ENCODE assay signal across 13 cellular contexts in genomic region chr16:70701998-70702397, GRCh38. TPM values are rescaled to one million over a fixed set of nuclear protein-coding genes. Genes with fewer than 3 reads are reported as not detected.
DNase-seq lines count a peak whose midpoint lies in the region; ATAC-seq and TF ChIP-seq lines count a peak whose summit lies in the region.
"Had no signal": no experiment of that assay in that cellular context is flagged by ENCODE, and none has a peak within 500 bp of the region (broad histone marks: within the 10 kb centered on the region; RNA-seq: fewer than 3 reads in every experiment).

No MANE protein-coding gene starts in this region.

- ATAC-seq in heart left ventricle (no peak), HG03342 (IDR thresholded peaks at IDR 0.05; ENCODE audit: unreplicated experiment) (no peak), HG02852 (IDR thresholded peaks at IDR 0.05; ENCODE audit: unreplicated experiment) (no peak)
- ATAC-seq: mucosa of descending colon had no signal

- H3K4me1 Mint-ChIP-seq in dendritic cell treated with granulocyte-macrophage colony-stimulating factor and Interleukin-4, amounts not matched to agents 40 ng/mL and 50 ng/mL, for 4 days (ENCODE audit: low read depth) = peaks cover 75% of the 10 kb centered on the region
- peaks cover 31% of the 10 kb centered on the region for H3K4me1 Mint-ChIP-seq in neural progenitor cell

- H3K4me3 Mint-ChIP-seq in dendritic cell treated with granulocyte-macrophage colony-stimulating factor and Interleukin-4, amounts not matched to agents 40 ng/mL and 50 ng/mL, for 4 days = peak overlapping the region; percentile 4
- H3K4me3 Mint-ChIP-seq in neural progenitor cell = no peak overlapping the region
- H3K4me3 Mint-ChIP-seq: T-helper 1 cell treated with Interleukin-12 subunit alpha and Interleukin-12 subunit beta and Interleukin-4 antibody, amounts not matched to agents 30 μg/mL and 1 μg/mL, for 36 hours had no signal

- H3K9me3 Mint-ChIP-seq in dendritic cell treated with granulocyte-macrophage colony-stimulating factor and Interleukin-4, amounts not matched to agents 40 ng/mL and 50 ng/mL, for 4 days = no peaks in the 10 kb centered on the region
- no peaks in the 10 kb centered on the region for H3K9me3 Mint-ChIP-seq in neural progenitor cell
- H3K9me3 Mint-ChIP-seq: T-helper 1 cell treated with Interleukin-12 subunit alpha and Interleukin-12 subunit beta and Interleukin-4 antibody, amounts not matched to agents 30 μg/mL and 1 μg/mL, for 36 hours had no signal

- peaks cover 95% of the 10 kb centered on the region for H3K36me3 Mint-ChIP-seq in dendritic cell treated with granulocyte-macrophage colony-stimulating factor and Interleukin-4, amounts not matched to agents 40 ng/mL and 50 ng/mL, for 4 days (ENCODE audit: low read depth)
- peaks cover 3% of the 10 kb centered on the region for H3K36me3 Mint-ChIP-seq in neural progenitor cell

- TF ChIP-seq POLR2A in heart left ventricle (IDR thresholded peaks at IDR 0.05) (no peak), vagina (IDR thresholded peaks at IDR 0.05) (no peak)

- H3K9me3 ChIP-seq in left ventricle myocardium inferior (replicated peaks) (no peaks in the 10 kb centered on the region), heart left ventricle (no peaks in the 10 kb centered on the region), neural progenitor cell (ENCODE audit: low read depth) (no peaks in the 10 kb centered on the region), vagina (no peaks in the 10 kb centered on the region)
- H3K9me3 ChIP-seq: mucosa of descending colon had no signal

- intact Hi-C loops in left ventricle myocardium inferior (cut with micrococcal nuclease) = no loop called here
- intact Hi-C loops in heart left ventricle (cut with DNase I) = loop anchor here in 2 of 10 donors (5.0 kb wide), 1 partner anchor 35 kb away; no protein-coding TSS in a partner anchor
- intact Hi-C loops in dendritic cell treated with granulocyte-macrophage colony-stimulating factor and Interleukin-4, amounts not matched to agents 40 ng/mL and 50 ng/mL, for 4 days (cut with micrococcal nuclease) = no loop called here
- intact Hi-C loops in vagina (cut with DNase I) = no loop called here

- no peaks in the 10 kb centered on the region for H3F3A ChIP-seq in neural progenitor cell (ENCODE audit: low read depth)

- H4K20me1 ChIP-seq in neural progenitor cell (ENCODE audit: low read depth) = peaks cover 21% of the 10 kb centered on the region

- DNase-seq in left ventricle myocardium inferior (no peak), heart left ventricle (no peak), neural progenitor cell (ENCODE audit: low spot score) (no peak), vagina (ENCODE audit: extremely low spot score in 2 of 2) (no peak)
- no peak for DNase-seq in activated CD8-positive, alpha-beta memory T cell treated with anti-CD3 and anti-CD28 coated beads for 24 hours
- DNase-seq: mucosa of descending colon, NCI-H2029 had no signal

- 88 to 94% (median 93%) methylated on average over 6 to 8 of the region's 8 CpGs for WGBS in heart left ventricle, 4 donors

- H3K4me2 ChIP-seq in neural progenitor cell = no peak overlapping the region

- H3K4me1 ChIP-seq in left ventricle myocardium inferior = peaks cover 85% of the 10 kb centered on the region
- peaks cover 0 to 79% (median 46%) of the 10 kb centered on the region in 12 donors for H3K4me1 ChIP-seq in heart left ventricle
- H3K4me1 ChIP-seq in neural progenitor cell = no peaks in the 10 kb centered on the region
- H3K4me1 ChIP-seq in vagina = peaks cover 100% of the 10 kb centered on the region

- peak overlapping the region; percentile 30 for H3K27ac Mint-ChIP-seq in dendritic cell treated with granulocyte-macrophage colony-stimulating factor and Interleukin-4, amounts not matched to agents 40 ng/mL and 50 ng/mL, for 4 days
- H3K27ac Mint-ChIP-seq in neural progenitor cell = peak overlapping the region; percentile 98
- H3K27ac Mint-ChIP-seq: T-helper 1 cell treated with Interleukin-12 subunit alpha and Interleukin-12 subunit beta and Interleukin-4 antibody, amounts not matched to agents 30 μg/mL and 1 μg/mL, for 36 hours had no signal

- peak overlapping the region; percentile 82 for H3K27ac ChIP-seq in left ventricle myocardium inferior (replicated peaks)
- peak overlapping the region in 4 of 12 donors; percentile 54 to 96 (median 79) for H3K27ac ChIP-seq in heart left ventricle
- H3K27ac ChIP-seq in neural progenitor cell = no peak overlapping the region
- peak overlapping the region; percentile 94 for H3K27ac ChIP-seq in vagina

- H2AFZ ChIP-seq in neural progenitor cell (replicated peaks) = no peak overlapping the region

- H3K27me3 ChIP-seq in left ventricle myocardium inferior (ENCODE audit: low read depth) (no peaks in the 10 kb centered on the region), heart left ventricle (no peaks in the 10 kb centered on the region), neural progenitor cell (no peaks in the 10 kb centered on the region), vagina (no peaks in the 10 kb centered on the region)

- H3K36me3 ChIP-seq in left ventricle myocardium inferior = no peaks in the 10 kb centered on the region
- peaks cover 0 to 7% (median 0%) of the 10 kb centered on the region in 9 donors for H3K36me3 ChIP-seq in heart left ventricle
- no peaks in the 10 kb centered on the region for H3K36me3 ChIP-seq in neural progenitor cell
- no peaks in the 10 kb centered on the region for H3K36me3 ChIP-seq in vagina

- H3K27me3 Mint-ChIP-seq in dendritic cell treated with granulocyte-macrophage colony-stimulating factor and Interleukin-4, amounts not matched to agents 40 ng/mL and 50 ng/mL, for 4 days = no peaks in the 10 kb centered on the region
- H3K27me3 Mint-ChIP-seq in neural progenitor cell (ENCODE audit: insufficient read depth, low read depth) = peaks cover 6% of the 10 kb centered on the region

- H3K9ac ChIP-seq in neural progenitor cell = no peak overlapping the region

- TF ChIP-seq CTCF in left ventricle myocardium inferior (IDR thresholded peaks at IDR 0.05; ENCODE audit: borderline replicate concordance) (no peak), heart left ventricle (IDR thresholded peaks at IDR 0.05) (no peak), neural progenitor cell (IDR thresholded peaks at IDR 0.05) (no peak), vagina (IDR thresholded peaks at IDR 0.05) (no peak)

- H3K4me3 ChIP-seq in left ventricle myocardium inferior = no peak overlapping the region
- no peak overlapping the region for H3K4me3 ChIP-seq in heart left ventricle
- H3K4me3 ChIP-seq in neural progenitor cell = no peak overlapping the region
- H3K4me3 ChIP-seq in vagina = no peak overlapping the region
- H3K4me3 ChIP-seq: mucosa of descending colon had no signal

- H3K79me2 ChIP-seq in neural progenitor cell (ENCODE audit: low read depth) = no peaks in the 10 kb centered on the region

RNA-seq across cellular contexts. Expression of gene MTSS2, which starts 16.1 kb away (rescaled TPM):
- total RNA-seq in left ventricle myocardium inferior (83.9 TPM), heart left ventricle (10 to 100 TPM; 51.9 to 90.9 (median 72.2) TPM), neural progenitor cell (ENCODE audit: low replicate concordance) (6.2 and 22.1 TPM in 2 replicates), vagina (102 TPM)
- polyA plus RNA-seq in heart left ventricle = 10 to 100 TPM; 58.8 to 97.1 TPM

RNA-seq across cellular contexts. Expression of gene IL34, which starts 55.6 kb away (rescaled TPM):
- total RNA-seq in left ventricle myocardium inferior = 2.1 TPM
- total RNA-seq in heart left ventricle = 1 to 10 TPM in 8 of 9 donors, under 1 TPM in 1; 0.49 to 6.5 (median 2.7) TPM
- polyA plus RNA-seq in heart left ventricle = 1 to 10 TPM in 1 of 2 donors, under 1 TPM in 1; 0.82 to 2.3 TPM
- not detected in 2 replicates for total RNA-seq in neural progenitor cell (ENCODE audit: low replicate concordance)
- 6.1 TPM for total RNA-seq in vagina
- total RNA-seq: activated CD8-positive, alpha-beta memory T cell treated with anti-CD3 and anti-CD28 coated beads for 36 hours; OCI-LY7 had no signal
